In genomic region chr3:99394831-99395733, GRCh38 we compare ENCODE assay signal across 13 cellular contexts.
DNase-seq lines count a peak whose midpoint lies in the region; FAIRE-seq and TF ChIP-seq lines count a peak whose summit lies in the region.
"Had no signal": no experiment of that assay in that cellular context is flagged by ENCODE, and none has a peak within 500 bp of the region (broad histone marks: within the 10 kb centered on the region; RNA-seq: fewer than 3 reads in every experiment).

No MANE protein-coding gene starts in this region.

- H4K20me1 ChIP-seq in keratinocyte (ENCODE audit: control insufficient read depth, extremely low read depth, insufficient read depth, low read length), result no peaks in the 10 kb centered on the region

- DNase-seq in ACHN (peak; percentile 33), HT1080 (ENCODE audit: low read depth) (peak; percentile 78), astrocyte of the hippocampus (ENCODE audit: low read depth, low spot score) (peak; percentile 72), keratinocyte (ENCODE audit: low read depth, low spot score) (peak; percentile 56), T-helper 1 cell (no peak), G401 (ENCODE audit: low spot score) (no peak), spleen (no peak), nucleus accumbens (lab: John Stamatoyannopoulos, UW) (no peak)
- DNase-seq: activated CD8-positive, alpha-beta memory T cell treated with anti-CD3 and anti-CD28 coated beads, Interleukin-2, amount 50 U/mL, for 4 hours; BE2C; NCI-H1930; ovary had no signal

- TF ChIP-seq POLR2A in spleen (IDR thresholded peaks at IDR 0.05), result no peak

- H3K9me3 ChIP-seq in keratinocyte (ENCODE audit: control insufficient read depth, low read depth, low read length) (peaks cover 6% of the 10 kb centered on the region), spleen (peaks cover 0 to 30% (median 21%) of the 10 kb centered on the region in 8 donors)
- H3K9me3 ChIP-seq: BE2C, ovary had no signal

- H3K4me2 ChIP-seq in keratinocyte (ENCODE audit: control insufficient read depth, extremely low read depth, insufficient read depth, low read depth, low read length), result peak overlapping the region; percentile 73

- H3K4me3 ChIP-seq in keratinocyte (ENCODE audit: control insufficient read depth in 2 of 3, extremely low read depth in 1 of 3, insufficient read depth in 2 of 3, low read depth in 1 of 3, low read length in 3 of 3), result peak overlapping the region in 2 of 3 experiments; percentile 31 to 51
- H3K4me3 ChIP-seq in spleen, result no peak overlapping the region
- H3K4me3 ChIP-seq: ovary had no signal

- H3K4me1 ChIP-seq in keratinocyte (ENCODE audit: control insufficient read depth, extremely low read depth, insufficient read depth, low read length), result peaks cover 24% of the 10 kb centered on the region
- H3K4me1 ChIP-seq in spleen, result no peaks in the 10 kb centered on the region
- H3K4me1 ChIP-seq: BE2C had no signal

- no peaks in the 10 kb centered on the region for H3K79me2 ChIP-seq in keratinocyte (ENCODE audit: control insufficient read depth, insufficient read depth, low read length)

- peak overlapping the region; percentile 90 for H3K27ac ChIP-seq in keratinocyte (ENCODE audit: control insufficient read depth, insufficient read depth, low read length)
- no peak overlapping the region for H3K27ac ChIP-seq in spleen
- H3K27ac ChIP-seq: ovary had no signal

- intact Hi-C loops in spleen (cut with DNase I; ENCODE audit: low total_unique reads), result no loop called here

- peak overlapping the region; percentile 64 for H2AFZ ChIP-seq in keratinocyte (ENCODE audit: control insufficient read depth, low read length)

- FAIRE-seq in keratinocyte (lab: Jason Lieb, UNC), result peak; percentile 99
- FAIRE-seq: TTC549 had no signal

- TF ChIP-seq CTCF in keratinocyte (optimal IDR thresholded peaks at IDR 0.05 in 1 of 3, IDR thresholded peaks at IDR 0.05 in 1 of 3, conservative IDR thresholded peaks at IDR 0.05 in 1 of 3; ENCODE audit: extremely low read depth in 1 of 3, insufficient read depth in 2 of 3, low read length in 3 of 3), result no peak
- TF ChIP-seq CTCF in spleen (IDR thresholded peaks at IDR 0.05 in 8 of 11, conservative IDR thresholded peaks at IDR 0.05 in 3 of 11), result no peak

- no peaks in the 10 kb centered on the region for H3K9me1 ChIP-seq in keratinocyte (ENCODE audit: control insufficient read depth, extremely low read depth, insufficient read depth, low read length)

- H3K36me3 ChIP-seq in keratinocyte (ENCODE audit: control insufficient read depth in 2 of 2, extremely low read depth in 1 of 2, insufficient read depth in 2 of 2, low read length in 2 of 2) (no peaks in the 10 kb centered on the region), spleen (no peaks in the 10 kb centered on the region)
- H3K36me3 ChIP-seq: BE2C, ovary had no signal

- 75 to 85% (median 79%) methylated on average over 5 of the region's 5 CpGs for WGBS in spleen, 5 donors

- in situ Hi-C loops in ACHN (cut with HindIII; ENCODE audit: low pct_ligation_motif_present, low pct_unique_long_range_greater_than_20kb, low sequenced_read_pairs), result no loop called here
- in situ Hi-C loops in G401 (cut with HindIII; ENCODE audit: low sequenced_read_pairs), result no loop called here

- H3K27me3 ChIP-seq in keratinocyte (ENCODE audit: control insufficient read depth, extremely low read depth, insufficient read depth, low read length), result no peaks in the 10 kb centered on the region
- no peaks in the 10 kb centered on the region for H3K27me3 ChIP-seq in spleen (replicated peaks in 1 of 7)
- H3K27me3 ChIP-seq: BE2C, ovary had no signal

- dilution Hi-C loops in keratinocyte (cut with MboI; ENCODE audit: extremely low pct_ligation_motif_present, low sequenced_read_pairs), result no loop called here

- H3K9ac ChIP-seq in keratinocyte (ENCODE audit: control insufficient read depth, extremely low read depth, insufficient read depth, low read length), result peak overlapping the region; percentile 42

Comparison
In these comparisons a context has a peak if more than half of its experiments do, and no peak if none do; other contexts are left out.
1. DNase-seq: peak in ACHN (single experiment), HT1080 (single experiment), astrocyte of the hippocampus (single experiment) and keratinocyte (single experiment); none in T-helper 1 cell (0 of 5), G401 (single experiment), spleen (single experiment) and nucleus accumbens (0 of 56).
2. H3K4me3 ChIP-seq: peak in keratinocyte (2 of 3); none in spleen (0 of 8).